Comparison of ENCODE assay signal across 19 cellular contexts in the genomic region with DNA sequence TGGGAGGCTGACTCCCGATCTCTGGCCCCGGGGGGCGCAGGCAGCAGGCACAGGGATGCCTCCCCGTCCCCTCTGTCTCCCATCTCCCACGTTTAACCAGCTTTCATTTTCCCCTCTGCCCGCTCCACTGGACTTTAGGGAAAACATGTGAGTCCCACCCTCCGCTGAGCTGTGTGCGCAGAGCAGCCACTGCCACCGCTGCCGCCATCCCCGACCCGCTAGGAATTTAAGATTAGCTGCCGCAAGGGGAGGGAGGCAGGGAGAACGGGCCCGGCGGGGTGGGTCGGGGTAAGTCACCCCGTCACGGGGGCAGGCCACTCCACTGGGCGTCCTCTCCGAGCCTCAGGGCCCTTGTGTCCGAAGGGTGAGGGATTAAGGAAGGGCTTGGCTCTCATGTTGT. TPM values are rescaled to one million over a fixed set of nuclear protein-coding genes. Genes with fewer than 3 reads are reported as not detected.
DNase-seq lines count a peak whose midpoint lies in the region; ATAC-seq and TF ChIP-seq lines count a peak whose summit lies in the region.
"Had no signal": no experiment of that assay in that cellular context is flagged by ENCODE, and none has a peak within 500 bp of the region (broad histone marks: within the 10 kb centered on the region; RNA-seq: fewer than 3 reads in every experiment).

No MANE protein-coding gene starts in this region.

- no peaks in the 10 kb centered on the region for H3K36me3 ChIP-seq in BLaER1 treated with 17β-estradiol and CSF1 and Interleukin-3, amounts not matched to agents 10 nM and 100 nM
- H3K36me3 ChIP-seq in MG63: no peaks in the 10 kb centered on the region

- DNase-seq in memory B cell (ENCODE audit: low spot score in 2 of 2) (no peak), retinal pigment epithelial cell (ENCODE audit: low read depth) (peak; percentile 23), T-helper 1 cell (no peak), AG08396 (ENCODE audit: low spot score) (no peak), MG63 (no peak), COR-L47 (lab: John Stamatoyannopoulos, UW) (no peak)
- DNase-seq: 8988T; ACHN; C1 segment of cervical spinal cord; Caco-2; CD4-positive, alpha-beta memory T cell; DMS153; DND-41; GOT3 had no signal

- H3K9ac ChIP-seq in BLaER1 treated with 17β-estradiol and CSF1 and Interleukin-3, amounts not matched to agents 10 nM and 100 nM: peak overlapping the region in 2 of 11 experiments; percentile 9 to 50; a peak in 2 of 22 replicates

- no peak for TF ChIP-seq CTCF in retinal pigment epithelial cell (conservative IDR thresholded peaks at IDR 0.05; ENCODE audit: low read depth, low read length)

- peaks cover 14 to 40% (median 30%) of the 10 kb centered on the region in 10 experiments for H3K4me1 ChIP-seq in BLaER1 treated with 17β-estradiol and CSF1 and Interleukin-3, amounts not matched to agents 10 nM and 100 nM
- H3K4me1 ChIP-seq: A549, Caco-2 had no signal

- H3K27ac ChIP-seq in BLaER1 treated with 17β-estradiol and CSF1 and Interleukin-3, amounts not matched to agents 10 nM and 100 nM: no peak overlapping the region
- H3K27ac ChIP-seq: A549 had no signal

- H3K9me3 Mint-ChIP-seq in dendritic cell treated with granulocyte-macrophage colony-stimulating factor and Interleukin-4, amounts not matched to agents 40 ng/mL and 50 ng/mL, for 4 days: no peaks in the 10 kb centered on the region
- no peaks in the 10 kb centered on the region for H3K9me3 Mint-ChIP-seq in memory B cell
- H3K9me3 Mint-ChIP-seq: CD4-positive, alpha-beta memory T cell had no signal

- ATAC-seq in memory B cell (ENCODE audit: low read depth): no peak
- ATAC-seq: A549, HCT116 had no signal

- peak overlapping the region in 9 of 11 experiments; percentile 9 to 58 (median 44); a peak in 11 of 22 replicates for H3K4me2 ChIP-seq in BLaER1 treated with 17β-estradiol and CSF1 and Interleukin-3, amounts not matched to agents 10 nM and 100 nM
- H3K4me2 ChIP-seq: A549 had no signal

- intact Hi-C loops in dendritic cell treated with granulocyte-macrophage colony-stimulating factor and Interleukin-4, amounts not matched to agents 40 ng/mL and 50 ng/mL, for 4 days (cut with micrococcal nuclease): no loop called here

- no peak overlapping the region for H3K4me3 Mint-ChIP-seq in dendritic cell treated with granulocyte-macrophage colony-stimulating factor and Interleukin-4, amounts not matched to agents 40 ng/mL and 50 ng/mL, for 4 days
- H3K4me3 Mint-ChIP-seq in memory B cell: no peak overlapping the region
- H3K4me3 Mint-ChIP-seq: B cell; CD4-positive, alpha-beta memory T cell had no signal

- H3K4me3 ChIP-seq in BLaER1 treated with 17β-estradiol and CSF1 and Interleukin-3, amounts not matched to agents 10 nM and 100 nM: no peak overlapping the region
- peak overlapping the region; percentile 15 for H3K4me3 ChIP-seq in retinal pigment epithelial cell (ENCODE audit: low read length)
- H3K4me3 ChIP-seq in MG63: no peak overlapping the region
- H3K4me3 ChIP-seq: A549 had no signal

- peak overlapping the region; percentile 6 for H3K27ac Mint-ChIP-seq in dendritic cell treated with granulocyte-macrophage colony-stimulating factor and Interleukin-4, amounts not matched to agents 40 ng/mL and 50 ng/mL, for 4 days
- H3K27ac Mint-ChIP-seq in memory B cell: peak overlapping the region; percentile 35
- H3K27ac Mint-ChIP-seq: CD4-positive, alpha-beta memory T cell had no signal

- peaks cover 11% of the 10 kb centered on the region for H3K4me1 Mint-ChIP-seq in dendritic cell treated with granulocyte-macrophage colony-stimulating factor and Interleukin-4, amounts not matched to agents 40 ng/mL and 50 ng/mL, for 4 days (ENCODE audit: low read depth)
- H3K4me1 Mint-ChIP-seq in memory B cell: peaks cover 7% of the 10 kb centered on the region

- H4K20me1 ChIP-seq in BLaER1 treated with 17β-estradiol and CSF1 and Interleukin-3, amounts not matched to agents 10 nM and 100 nM: no peaks in the 10 kb centered on the region

- no peaks in the 10 kb centered on the region for H3K9me3 ChIP-seq in BLaER1 treated with 17β-estradiol and CSF1 and Interleukin-3, amounts not matched to agents 10 nM and 100 nM (replicated peaks in 1 of 11)
- H3K9me3 ChIP-seq in MG63: no peaks in the 10 kb centered on the region
- H3K9me3 ChIP-seq: A549, Caco-2 had no signal

- no peaks in the 10 kb centered on the region for H3K36me3 Mint-ChIP-seq in dendritic cell treated with granulocyte-macrophage colony-stimulating factor and Interleukin-4, amounts not matched to agents 40 ng/mL and 50 ng/mL, for 4 days (ENCODE audit: low read depth)
- no peaks in the 10 kb centered on the region for H3K36me3 Mint-ChIP-seq in memory B cell
- H3K36me3 Mint-ChIP-seq: CD4-positive, alpha-beta memory T cell had no signal

- no peaks in the 10 kb centered on the region for H3K27me3 ChIP-seq in BLaER1 treated with 17β-estradiol and CSF1 and Interleukin-3, amounts not matched to agents 10 nM and 100 nM
- no peaks in the 10 kb centered on the region for H3K27me3 ChIP-seq in MG63

- peaks cover 45% of the 10 kb centered on the region for H3K27me3 Mint-ChIP-seq in dendritic cell treated with granulocyte-macrophage colony-stimulating factor and Interleukin-4, amounts not matched to agents 40 ng/mL and 50 ng/mL, for 4 days
- H3K27me3 Mint-ChIP-seq in memory B cell: peaks cover 11% of the 10 kb centered on the region

RNA-seq across cellular contexts. Expression of gene KCNN1, which starts 15.5 kb away (rescaled TPM):
- total RNA-seq in MG63 (2014; rRNA removed; shearing (Covaris generic); ENCODE audit: low replicate concordance): not detected in 2 replicates
- total RNA-seq: B cell; Caco-2; CD4-positive, alpha-beta memory T cell had no signal

RNA-seq across cellular contexts. Expression of gene ARRDC2, which starts 25.5 kb away (rescaled TPM):
- total RNA-seq in MG63 (2014; rRNA removed; shearing (Covaris generic); ENCODE audit: low replicate concordance): 13.4 and 20.5 TPM in 2 replicates

RNA-seq across cellular contexts. Expression of gene CCDC124, which starts 49.6 kb away (rescaled TPM):
- 228 and 241 TPM in 2 replicates for total RNA-seq in MG63 (2014; rRNA removed; shearing (Covaris generic); ENCODE audit: low replicate concordance)
